ENCODE assay signal across 21 cellular contexts in genomic region chr6:133724726-133725125, GRCh38.
DNase-seq lines count a peak whose midpoint lies in the region; ATAC-seq and TF ChIP-seq lines count a peak whose summit lies in the region.
"Had no signal": no experiment of that assay in that cellular context is flagged by ENCODE, and none has a peak within 500 bp of the region (broad histone marks: within the 10 kb centered on the region; RNA-seq: fewer than 3 reads in every experiment).

No MANE protein-coding gene starts in this region.

- ATAC-seq in HG02885 (IDR thresholded peaks at IDR 0.05; ENCODE audit: poor library complexity, unreplicated experiment): no peak

- no peak overlapping the region for H3K27ac ChIP-seq in vagina
- H3K27ac ChIP-seq: Peyer's patch, transverse colon had no signal

- TF ChIP-seq CTCF in foreskin fibroblast (IDR thresholded peaks at IDR 0.05; ENCODE audit: low read depth, low read length) (no peak), vagina (IDR thresholded peaks at IDR 0.05) (no peak)

- intact Hi-C loops in vagina (cut with DNase I): no loop called here

- DNase-seq in A172 (ENCODE audit: low spot score) (peak; percentile 54), HCEC 1CT (peak; percentile 56), adipocyte (ENCODE audit: low read depth) (peak; percentile 18), foreskin fibroblast (peak; percentile 52 to 68), vagina (ENCODE audit: extremely low spot score in 2 of 2) (no peak), hepatic stellate cell (ENCODE audit: low spot score) (no peak), middle frontal gyrus (ENCODE audit: extremely low spot score, low spot score) (no peak)
- DNase-seq: 8988T; activated CD4-positive, alpha-beta T cell treated with anti-CD3 and anti-CD28 coated beads for 4 hours; activated CD8-positive, alpha-beta memory T cell treated with anti-CD3 and anti-CD28 coated beads, Interleukin-2, amount 50 U/mL, for 48 hours; activated naive CD4-positive, alpha-beta T cell; CD8-positive, alpha-beta memory T cell; kidney; NCI-H1048; NCI-H2107; NCI-H748 treated with DMSO at 0.1 percent for 48 hours; Peyer's patch; retina; stimulated activated naive CD4-positive, alpha-beta T cell treated with Interleukin-2 at 50 U/mL for 16 hours; transverse colon had no signal

- H3K9me3 ChIP-seq in adipocyte (ENCODE audit: control insufficient read depth, low read length) (peaks cover 21% of the 10 kb centered on the region), vagina (no peaks in the 10 kb centered on the region)
- H3K9me3 ChIP-seq: Peyer's patch had no signal

- H3K9ac ChIP-seq in adipocyte (ENCODE audit: low read length): no peak overlapping the region

- no peak for TF ChIP-seq POLR2A in vagina (IDR thresholded peaks at IDR 0.05)

- H3K27me3 ChIP-seq in adipocyte (replicated peaks; ENCODE audit: control insufficient read depth, insufficient read depth, low read length) (no peaks in the 10 kb centered on the region), vagina (no peaks in the 10 kb centered on the region)
- H3K27me3 ChIP-seq: Peyer's patch, transverse colon had no signal

- H3K4me1 ChIP-seq in adipocyte (ENCODE audit: control insufficient read depth, insufficient read depth, low read length) (peaks cover 5% of the 10 kb centered on the region), vagina (no peaks in the 10 kb centered on the region)
- H3K4me1 ChIP-seq: Peyer's patch, transverse colon had no signal

- H3K4me3 ChIP-seq in adipocyte (ENCODE audit: low read length): no peak overlapping the region
- H3K4me3 ChIP-seq in foreskin fibroblast (ENCODE audit: low read depth in 1 of 2, low read length in 2 of 2): no peak overlapping the region
- H3K4me3 ChIP-seq in vagina: no peak overlapping the region
- H3K4me3 ChIP-seq: Peyer's patch, transverse colon had no signal

- no peaks in the 10 kb centered on the region for H3K36me3 ChIP-seq in adipocyte (ENCODE audit: control insufficient read depth, insufficient read depth, low read length, severe bottlenecking)
- H3K36me3 ChIP-seq in vagina: no peaks in the 10 kb centered on the region
- H3K36me3 ChIP-seq: Peyer's patch, transverse colon had no signal

Comparison
In these comparisons a context has a peak if more than half of its experiments do, and no peak if none do; other contexts are left out.
1. DNase-seq: peak in A172 (single experiment), HCEC 1CT (single experiment), adipocyte (single experiment) and foreskin fibroblast (2 of 2); none in vagina (0 of 2), hepatic stellate cell (single experiment) and middle frontal gyrus (single experiment).